Comparison of ENCODE assay signal across 21 cellular contexts in genomic region chr10:3292601-3293000, GRCh38.
DNase-seq lines count a peak whose midpoint lies in the region; ATAC-seq and TF ChIP-seq lines count a peak whose summit lies in the region.
"Had no signal": no experiment of that assay in that cellular context is flagged by ENCODE, and none has a peak within 500 bp of the region (broad histone marks: within the 10 kb centered on the region; RNA-seq: fewer than 3 reads in every experiment).

No MANE protein-coding gene starts in this region.

- no peak overlapping the region for H4K91ac ChIP-seq in neuronal stem cell (ENCODE audit: low read depth, low read length, poor library complexity)

- H3K36me3 ChIP-seq in neuronal stem cell (replicated peaks in 1 of 2; ENCODE audit: control insufficient read depth in 2 of 2, insufficient read depth in 2 of 2, low read length in 2 of 2), result no peaks in the 10 kb centered on the region
- H3K36me3 ChIP-seq: MG63, neutrophil had no signal

- no peak for TF ChIP-seq CTCF in fibroblast of villous mesenchyme (IDR thresholded peaks at IDR 0.05; ENCODE audit: insufficient read depth, low read depth, low read length)

- peak overlapping the region; percentile 17 for H2AFZ ChIP-seq in neuronal stem cell (ENCODE audit: low read length)

- no peaks in the 10 kb centered on the region for H3K27me3 ChIP-seq in neuronal stem cell (ENCODE audit: control insufficient read depth in 3 of 3, insufficient read depth in 3 of 3, low read depth in 1 of 3, low read length in 3 of 3)
- H3K27me3 ChIP-seq: MG63, neutrophil had no signal

- no peaks in the 10 kb centered on the region for H3K9me3 ChIP-seq in neuronal stem cell (replicated peaks in 1 of 2; ENCODE audit: control insufficient read depth in 2 of 2, insufficient read depth in 1 of 2, low read depth in 1 of 2, low read length in 2 of 2)
- H3K9me3 ChIP-seq: MG63, neutrophil had no signal

- no peak overlapping the region for H2BK15ac ChIP-seq in neuronal stem cell (ENCODE audit: low read length)

- in situ Hi-C loops in G401 (cut with HindIII; ENCODE audit: low sequenced_read_pairs), result no loop called here

- H3K4ac ChIP-seq in neuronal stem cell (ENCODE audit: low read length), result no peak overlapping the region

- no peaks in the 10 kb centered on the region for H3K79me1 ChIP-seq in neuronal stem cell (ENCODE audit: low read depth, low read length)

- no peak overlapping the region for H3K9ac ChIP-seq in neuronal stem cell (ENCODE audit: low read depth, low read length, poor library complexity)

- H4K8ac ChIP-seq in neuronal stem cell (ENCODE audit: low read depth, low read length), result no peak overlapping the region

- H2BK12ac ChIP-seq in neuronal stem cell (ENCODE audit: low read length), result no peak overlapping the region

- no peak overlapping the region for H2BK120ac ChIP-seq in neuronal stem cell (ENCODE audit: low read depth, low read length)

- H2BK5ac ChIP-seq in neuronal stem cell (ENCODE audit: low read length), result no peak overlapping the region

- H3K4me1 ChIP-seq in neuronal stem cell (ENCODE audit: control insufficient read depth in 2 of 2, insufficient read depth in 1 of 2, low read depth in 1 of 2, low read length in 2 of 2), result peaks cover 8 to 11% of the 10 kb centered on the region in 2 donors

- H3K18ac ChIP-seq in neuronal stem cell (ENCODE audit: low read length), result no peak overlapping the region

- no CpG with 5 or more reads among the region's 8 CpGs for WGBS in neuronal stem cell (ENCODE audit: extremely low coverage in 2 of 2, insufficient read length in 2 of 2, insufficient replicate concordance in 1 of 2), 2 donors

- H3K23ac ChIP-seq in neuronal stem cell (ENCODE audit: low read depth, low read length, poor library complexity), result no peak overlapping the region

- no peak overlapping the region for H3K4me2 ChIP-seq in neuronal stem cell (ENCODE audit: insufficient read depth, low read length, poor library complexity, severe bottlenecking)

- ATAC-seq in GM19395 (IDR thresholded peaks at IDR 0.05; ENCODE audit: unreplicated experiment), result no peak
- ATAC-seq: Right ventricle myocardium inferior, T-cell had no signal

- no peak overlapping the region for H3K14ac ChIP-seq in neuronal stem cell (ENCODE audit: low read length)

- DNase-seq in NCI-H69 (lab: John Stamatoyannopoulos, UW) (peak; percentile 33), fibroblast of villous mesenchyme (ENCODE audit: low read depth) (peak; percentile 92), neuronal stem cell (ENCODE audit: low spot score) (no peak), G401 (ENCODE audit: low spot score) (no peak), HT-29 (ENCODE audit: low spot score) (no peak), NCI-H1436 treated with DMSO at 0.1 percent for 48 hours (lab: John Stamatoyannopoulos, UW) (no peak)
- DNase-seq: activated CD4-positive, alpha-beta T cell treated with anti-CD3 and anti-CD28 coated beads, Interleukin-2, amount 50 U/mL, for 48 hours; activated naive CD4-positive, alpha-beta T cell treated with anti-CD3 and anti-CD28 coated beads, Interleukin-2, amount 10 ng/mL, durations not matched to agents 7 days and 5 days; activated T-cell treated with anti-CD3 and anti-CD28 coated beads, Interleukin-2, amount 50 U/mL, for 1 hour; cortex of kidney; DMS79 treated with DMSO at 0.1 percent for 48 hours; head of caudate nucleus; mesendoderm; MG63; NCI-H1694 treated with DMSO at 0.1 percent for 48 hours; stimulated activated CD4-positive, alpha-beta T cell treated with anti-CD3 and anti-CD28 coated beads, Interleukin-4, amount 100 ng/mL, for 24 hours; substantia nigra; T-cell had no signal

- H3K4me3 ChIP-seq in fibroblast of villous mesenchyme (ENCODE audit: low read depth, low read length) (no peak overlapping the region), neuronal stem cell (ENCODE audit: low read length in 2 of 2) (no peak overlapping the region)
- H3K4me3 ChIP-seq: MG63 had no signal

- H2AK5ac ChIP-seq in neuronal stem cell (ENCODE audit: low read depth, low read length), result no peak overlapping the region

- H3K27ac ChIP-seq in neuronal stem cell (replicated peaks; ENCODE audit: low read length), result no peak overlapping the region
- H3K27ac ChIP-seq: neutrophil had no signal

Comparison
In these comparisons a context has a peak if more than half of its experiments do, and no peak if none do; other contexts are left out.
1. DNase-seq: peak in NCI-H69 (single experiment) and fibroblast of villous mesenchyme (single experiment); none in neuronal stem cell (single experiment), G401 (single experiment), HT-29 (single experiment) and NCI-H1436 treated with DMSO at 0.1 percent for 48 hours (single experiment).